Comparison of ENCODE assay signal across 16 cellular contexts in the genomic region with DNA sequence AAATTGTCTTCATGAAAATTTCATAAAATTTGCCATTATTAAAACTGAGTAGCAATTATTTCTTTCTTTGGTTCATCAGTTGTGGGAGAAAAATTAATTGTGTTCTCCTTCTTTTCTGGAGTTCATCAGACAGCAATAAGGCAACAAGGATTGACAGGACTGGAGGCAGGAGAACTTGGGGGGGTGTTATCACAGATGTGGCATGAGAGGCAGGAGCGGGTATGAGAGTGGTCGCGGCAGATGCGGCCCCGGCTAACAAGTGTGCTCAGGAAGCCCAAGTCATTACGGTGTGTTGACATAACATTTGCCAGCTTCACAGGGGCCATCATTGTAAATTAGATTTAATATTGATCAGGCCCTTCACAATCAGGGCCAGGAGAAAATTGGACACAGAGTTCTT.
"Had no signal": no experiment of that assay in that cellular context is flagged by ENCODE, and none has a peak within 500 bp of the region (broad histone marks: within the 10 kb centered on the region; RNA-seq: fewer than 3 reads in every experiment).

No MANE protein-coding gene starts in this region.

- DNase-seq: activated CD4-positive, alpha-beta T cell treated with anti-CD3 and anti-CD28 coated beads for 1 hour; activated CD4-positive, alpha-beta T cell treated with anti-CD3 and anti-CD28 coated beads, Interleukin-2, amount 50 U/mL, for 1 hour; activated CD8-positive, alpha-beta T cell treated with anti-CD3 and anti-CD28 coated beads, Interleukin-2, amount 10 ng/mL, durations not matched to agents 7 days and 5 days; activated gamma-delta T cell treated with Interleukin-2 at 50 U/mL for 16 hours; activated T-cell treated with anti-CD3 and anti-CD28 coated beads, Interleukin-2, amount 50 U/mL, for 1 hour; anterior cingulate cortex; heart right ventricle; kidney; lower lobe of right lung; naive B cell; posterior cingulate gyrus; small intestine; stimulated activated CD4-positive, alpha-beta T cell treated with anti-CD3 and anti-CD28 coated beads, Interleukin-2, amount 100 ng/mL, for 24 hours; stimulated activated naive CD8-positive, alpha-beta T cell treated with anti-CD3 and anti-CD28 coated beads, Interleukin-15, amount 100 ng/mL, for 72 hours; transverse colon; uterus had no signal
